8 cellular contexts compared by ENCODE assay signal in the genomic region with DNA sequence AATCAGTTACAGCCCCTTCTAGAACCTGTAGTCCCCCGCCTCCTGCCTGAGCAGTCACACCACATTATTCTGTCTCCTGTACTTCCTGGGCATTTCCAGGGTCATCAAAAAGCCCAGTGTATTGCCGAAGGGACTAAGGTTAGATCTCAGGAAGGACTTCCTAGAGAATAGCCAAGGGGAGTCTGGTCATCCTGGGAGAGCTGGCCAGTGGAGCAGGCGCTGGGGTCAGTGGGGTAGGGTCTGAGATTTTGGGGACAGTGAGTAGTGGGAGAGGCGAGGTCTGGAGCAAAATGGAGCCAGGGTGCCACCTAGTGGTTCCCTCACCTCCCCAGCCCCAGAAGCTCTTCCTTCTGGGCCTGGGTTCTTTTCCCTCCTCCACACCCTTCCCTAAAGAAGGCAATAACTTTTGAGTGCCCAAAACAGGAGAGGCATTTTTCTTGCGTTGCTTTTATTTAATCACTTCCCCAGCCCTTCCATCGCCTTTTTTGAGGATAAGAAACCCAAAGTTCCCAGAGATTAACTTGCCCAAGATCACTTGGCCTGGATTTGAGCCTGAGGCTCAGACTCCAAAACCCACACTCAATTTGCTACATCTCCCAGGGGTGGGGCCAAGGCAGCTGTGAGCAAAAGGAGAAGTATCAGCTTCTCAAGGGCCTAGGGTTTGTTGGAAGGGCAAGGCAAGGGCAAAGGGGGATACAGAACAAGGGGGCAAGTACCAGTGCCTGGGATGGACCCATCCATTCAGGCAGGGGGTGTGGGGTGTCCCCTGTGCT.
DNase-seq lines count a peak whose midpoint lies in the region; ATAC-seq and TF ChIP-seq lines count a peak whose summit lies in the region.

No MANE protein-coding gene starts in this region.

- no peaks in the 10 kb centered on the region for H3K27me3 Mint-ChIP-seq in T-helper 2 cell treated with Interferon-gamma antibody and Interleukin-4, amounts not matched to agents 5 μg/mL and 100 μg/mL, for 36 hours (ENCODE audit: low read depth)

- H3K4me3 ChIP-seq in coronary artery, result no peak overlapping the region

- peak overlapping the region; percentile 44 to 70 for H3K27ac ChIP-seq in coronary artery

- H3K4me3 Mint-ChIP-seq in T-helper 2 cell treated with Interferon-gamma antibody and Interleukin-4, amounts not matched to agents 5 μg/mL and 100 μg/mL, for 36 hours, result peak overlapping the region; percentile 68

- no peaks in the 10 kb centered on the region for H3K9me3 Mint-ChIP-seq in T-helper 2 cell treated with Interferon-gamma antibody and Interleukin-4, amounts not matched to agents 5 μg/mL and 100 μg/mL, for 36 hours

- H3K36me3 Mint-ChIP-seq in T-helper 2 cell treated with Interferon-gamma antibody and Interleukin-4, amounts not matched to agents 5 μg/mL and 100 μg/mL, for 36 hours (ENCODE audit: low read depth), result peaks cover 26% of the 10 kb centered on the region

- ATAC-seq in HG02870 (IDR thresholded peaks at IDR 0.05; ENCODE audit: unreplicated experiment) (no peak), HG03520 (IDR thresholded peaks at IDR 0.05; ENCODE audit: unreplicated experiment) (no peak)

- DNase-seq in NCI-H1417 (lab: John Stamatoyannopoulos, UW), result peak; percentile 40 to 60 (median 46)
- DNase-seq in NCI-H1417 treated with DMSO at 0.1 percent for 48 hours (lab: John Stamatoyannopoulos, UW), result no peak
- DNase-seq in T-helper 2 cell treated with Interferon-gamma antibody and Interleukin-4, amounts not matched to agents 5 μg/mL and 100 μg/mL, for 36 hours (ENCODE audit: low spot score), result no peak
- DNase-seq in coronary artery (ENCODE audit: low spot score), result no peak
- peak; percentile 29 for DNase-seq in midbrain (lab: John Stamatoyannopoulos, UW)

- peak overlapping the region; percentile 92 for H3K27ac Mint-ChIP-seq in T-helper 2 cell treated with Interferon-gamma antibody and Interleukin-4, amounts not matched to agents 5 μg/mL and 100 μg/mL, for 36 hours

- TF ChIP-seq CTCF in LNCAP (IDR thresholded peaks at IDR 0.05) (peak; percentile 95), coronary artery (IDR thresholded peaks at IDR 0.05) (peak; percentile 47)

- H3K4me1 Mint-ChIP-seq in T-helper 2 cell treated with Interferon-gamma antibody and Interleukin-4, amounts not matched to agents 5 μg/mL and 100 μg/mL, for 36 hours (ENCODE audit: low read depth), result peaks cover 50% of the 10 kb centered on the region

Comparison
In these comparisons a context has a peak if more than half of its experiments do, and no peak if none do; other contexts are left out.
1. DNase-seq: peak in NCI-H1417 (3 of 3) and midbrain (single experiment); none in NCI-H1417 treated with DMSO at 0.1 percent for 48 hours (single experiment), T-helper 2 cell treated with Interferon-gamma antibody and Interleukin-4, amounts not matched to agents 5 μg/mL and 100 μg/mL, for 36 hours (single experiment) and coronary artery (single experiment).